8 cellular contexts compared by ENCODE assay signal in genomic region chr4:99817310-99817885, GRCh38. TPM values are rescaled to one million over a fixed set of nuclear protein-coding genes. Genes with fewer than 3 reads are reported as not detected.
A peak's percentile ranks its signal among the peaks of the same experiment; 100 is the strongest.
DNase-seq lines count a peak whose midpoint lies in the region; ATAC-seq and TF ChIP-seq lines count a peak whose summit lies in the region.

No MANE protein-coding gene starts in this region.

- H3K36me3 Mint-ChIP-seq in activated T-cell treated with anti-CD3 and anti-CD28 coated beads, Interleukin-2, amount 50 U/mL, for 72 hours (ENCODE audit: insufficient read depth in 2 of 2): peaks cover 0 to 6% of the 10 kb centered on the region in 2 donors
- H3K36me3 Mint-ChIP-seq in activated naive CD8-positive, alpha-beta T cell treated with anti-CD3 and anti-CD28 coated beads, Interleukin-2, amount 50 U/mL, for 24 hours (ENCODE audit: low read depth): peaks cover 13% of the 10 kb centered on the region
- H3K36me3 Mint-ChIP-seq in glutamatergic neuron (ENCODE audit: unreplicated experiment): peaks cover 4% of the 10 kb centered on the region

- H3K4me1 ChIP-seq in thoracic aorta (ENCODE audit: control insufficient read depth in 1 of 2, low read depth in 2 of 2): no peaks in the 10 kb centered on the region

- no peaks in the 10 kb centered on the region for H3K9me3 ChIP-seq in thoracic aorta

- DNase-seq in activated T-cell treated with anti-CD3 and anti-CD28 coated beads, Interleukin-2, amount 50 U/mL, for 72 hours: no peak
- no peak for DNase-seq in activated T-cell treated with anti-CD3 and anti-CD28 coated beads, Interleukin-2, amount 50 U/mL, for 1 hour
- DNase-seq in activated naive CD8-positive, alpha-beta T cell treated with anti-CD3 and anti-CD28 coated beads, Interleukin-2, amount 50 U/mL, for 24 hours: no peak
- DNase-seq in thoracic aorta (ENCODE audit: low spot score) (no peak), glutamatergic neuron (no peak)

- TF ChIP-seq CTCF in thoracic aorta (IDR thresholded peaks at IDR 0.05): no peak
- no peak for TF ChIP-seq CTCF in glutamatergic neuron (IDR thresholded peaks at IDR 0.05; ENCODE audit: partially characterized antibody, unreplicated experiment)

- no peaks in the 10 kb centered on the region for H3K36me3 ChIP-seq in thoracic aorta

- no peaks in the 10 kb centered on the region for H3K27me3 ChIP-seq in thoracic aorta (replicated peaks; ENCODE audit: insufficient read depth)

- H3K9me3 Mint-ChIP-seq in activated T-cell treated with anti-CD3 and anti-CD28 coated beads, Interleukin-2, amount 50 U/mL, for 72 hours: peaks cover 0 to under 1% of the 10 kb centered on the region in 2 donors
- no peaks in the 10 kb centered on the region for H3K9me3 Mint-ChIP-seq in activated naive CD8-positive, alpha-beta T cell treated with anti-CD3 and anti-CD28 coated beads, Interleukin-2, amount 50 U/mL, for 24 hours
- peaks cover 3% of the 10 kb centered on the region for H3K9me3 Mint-ChIP-seq in glutamatergic neuron (ENCODE audit: unreplicated experiment)

- peak overlapping the region; percentile 88 to 91 for H3K4me3 Mint-ChIP-seq in activated T-cell treated with anti-CD3 and anti-CD28 coated beads, Interleukin-2, amount 50 U/mL, for 72 hours
- peak overlapping the region; percentile 81 for H3K4me3 Mint-ChIP-seq in activated naive CD8-positive, alpha-beta T cell treated with anti-CD3 and anti-CD28 coated beads, Interleukin-2, amount 50 U/mL, for 24 hours
- H3K4me3 Mint-ChIP-seq in glutamatergic neuron (ENCODE audit: unreplicated experiment): no peak overlapping the region

- no peak for ATAC-seq in activated T-cell treated with anti-CD3 and anti-CD28 coated beads, Interleukin-2, amount 50 U/mL, for 72 hours (replicated peaks in 1 of 2)
- peak; percentile 17 for ATAC-seq in HG03432 (IDR thresholded peaks at IDR 0.05; ENCODE audit: unreplicated experiment)
- ATAC-seq in activated naive CD8-positive, alpha-beta T cell treated with anti-CD3 and anti-CD28 coated beads, Interleukin-2, amount 50 U/mL, for 24 hours: no peak
- no peak for ATAC-seq in thoracic aorta (ENCODE audit: insufficient number of reproducible peaks, low FRiP score, low read depth)
- no peak for ATAC-seq in GM18873 (IDR thresholded peaks at IDR 0.05; ENCODE audit: low FRiP score, unreplicated experiment)
- ATAC-seq in HG03139 (IDR thresholded peaks at IDR 0.05; ENCODE audit: unreplicated experiment): no peak

- H3K4me1 Mint-ChIP-seq in activated T-cell treated with anti-CD3 and anti-CD28 coated beads, Interleukin-2, amount 50 U/mL, for 72 hours (ENCODE audit: low read depth): peaks cover 90% of the 10 kb centered on the region
- H3K4me1 Mint-ChIP-seq in activated naive CD8-positive, alpha-beta T cell treated with anti-CD3 and anti-CD28 coated beads, Interleukin-2, amount 50 U/mL, for 24 hours: peaks cover 85% of the 10 kb centered on the region
- H3K4me1 Mint-ChIP-seq in glutamatergic neuron (ENCODE audit: low read depth, unreplicated experiment): no peaks in the 10 kb centered on the region

- peak overlapping the region; percentile 57 for H3K4me3 ChIP-seq in thoracic aorta

- peak overlapping the region; percentile 64 for H3K27ac Mint-ChIP-seq in activated T-cell treated with anti-CD3 and anti-CD28 coated beads, Interleukin-2, amount 50 U/mL, for 72 hours
- peak overlapping the region; percentile 90 for H3K27ac Mint-ChIP-seq in activated naive CD8-positive, alpha-beta T cell treated with anti-CD3 and anti-CD28 coated beads, Interleukin-2, amount 50 U/mL, for 24 hours
- H3K27ac Mint-ChIP-seq in glutamatergic neuron (ENCODE audit: unreplicated experiment): no peak overlapping the region

- H3K27ac ChIP-seq in thoracic aorta: no peak overlapping the region

- no peaks in the 10 kb centered on the region for H3K27me3 Mint-ChIP-seq in activated T-cell treated with anti-CD3 and anti-CD28 coated beads, Interleukin-2, amount 50 U/mL, for 72 hours (ENCODE audit: low read depth)
- H3K27me3 Mint-ChIP-seq in activated naive CD8-positive, alpha-beta T cell treated with anti-CD3 and anti-CD28 coated beads, Interleukin-2, amount 50 U/mL, for 24 hours: no peaks in the 10 kb centered on the region
- H3K27me3 Mint-ChIP-seq in glutamatergic neuron (ENCODE audit: unreplicated experiment): no peaks in the 10 kb centered on the region

RNA-seq across cellular contexts. Expression of gene DAPP1, which starts 0.8 kb away (rescaled TPM):
- total RNA-seq in activated T-cell treated with anti-CD3 and anti-CD28 coated beads, Interleukin-2, amount 50 U/mL, for 72 hours: 10 to 100 TPM; 40.7 to 48.1 TPM
- total RNA-seq in thoracic aorta: 1 to 10 TPM; 1.6 TPM
- total RNA-seq in glutamatergic neuron (ENCODE audit: unreplicated experiment): not detected

Comparison
In these comparisons a context has a peak if more than half of its experiments do, and no peak if none do; other contexts are left out.
1. RNA of gene DAPP1, which starts 0.8 kb away (total RNA-seq): 40.7 to 48.1 TPM in activated T-cell treated with anti-CD3 and anti-CD28 coated beads, Interleukin-2, amount 50 U/mL, for 72 hours; 1.6 TPM in thoracic aorta and not detected in glutamatergic neuron (single experiment); every median in the first group is over 10 times any median in the second.